In genomic region chr19:39125554-39126311, GRCh38 we compare ENCODE assay signal across 1 cellular context.
TF ChIP-seq lines count a peak whose summit lies in the region.

TSS of gene PAK4 (plus strand) at chr19:39125786. CDS start at chr19:39169554, 43,768 bp downstream.

TF ChIP-seq in HepG2, 621 proteins besides CTCF, POLR2A, EP300 and RAD21 (continued from another document and continues in another):
- TF ChIP-seq, protein P1, sequence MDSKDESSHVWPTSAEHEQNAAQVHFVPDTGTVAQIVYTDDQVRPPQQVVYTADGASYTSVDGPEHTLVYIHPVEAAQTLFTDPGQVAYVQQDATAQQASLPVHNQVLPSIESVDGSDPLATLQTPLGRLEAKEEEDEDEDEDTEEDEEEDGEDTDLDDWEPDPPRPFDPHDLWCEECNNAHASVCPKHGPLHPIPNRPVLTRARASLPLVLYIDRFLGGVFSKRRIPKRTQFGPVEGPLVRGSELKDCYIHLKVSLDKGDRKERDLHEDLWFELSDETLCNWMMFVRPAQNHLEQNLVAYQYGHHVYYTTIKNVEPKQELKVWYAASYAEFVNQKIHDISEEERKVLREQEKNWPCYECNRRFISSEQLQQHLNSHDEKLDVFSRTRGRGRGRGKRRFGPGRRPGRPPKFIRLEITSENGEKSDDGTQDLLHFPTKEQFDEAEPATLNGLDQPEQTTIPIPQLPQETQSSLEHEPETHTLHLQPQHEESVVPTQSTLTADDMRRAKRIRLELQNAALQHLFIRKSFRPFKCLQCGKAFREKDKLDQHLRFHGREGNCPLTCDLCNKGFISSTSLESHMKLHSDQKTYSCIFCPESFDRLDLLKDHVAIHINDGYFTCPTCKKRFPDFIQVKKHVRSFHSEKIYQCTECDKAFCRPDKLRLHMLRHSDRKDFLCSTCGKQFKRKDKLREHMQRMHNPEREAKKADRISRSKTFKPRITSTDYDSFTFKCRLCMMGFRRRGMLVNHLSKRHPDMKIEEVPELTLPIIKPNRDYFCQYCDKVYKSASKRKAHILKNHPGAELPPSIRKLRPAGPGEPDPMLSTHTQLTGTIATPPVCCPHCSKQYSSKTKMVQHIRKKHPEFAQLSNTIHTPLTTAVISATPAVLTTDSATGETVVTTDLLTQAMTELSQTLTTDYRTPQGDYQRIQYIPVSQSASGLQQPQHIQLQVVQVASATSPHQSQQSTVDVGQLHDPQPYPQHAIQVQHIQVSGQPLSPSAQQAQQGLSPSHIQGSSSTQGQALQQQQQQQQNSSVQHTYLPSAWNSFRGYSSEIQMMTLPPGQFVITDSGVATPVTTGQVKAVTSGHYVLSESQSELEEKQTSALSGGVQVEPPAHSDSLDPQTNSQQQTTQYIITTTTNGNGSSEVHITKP (CRISPR knock-in tag; IDR thresholded peaks at IDR 0.05; ENCODE audit: low read depth): no peak
- TF ChIP-seq SIN3B (IDR thresholded peaks at IDR 0.05; ENCODE audit: low read length) (peak; percentile 52; the same call in 1 of the 2 replicates), ZNF20 (CRISPR knock-in tag; IDR thresholded peaks at IDR 0.05) (no peak), MTF2 (CRISPR knock-in tag; IDR thresholded peaks at IDR 0.05; ENCODE audit: borderline replicate concordance) (no peak), CEBPB (IDR thresholded peaks at IDR 0.05; ENCODE audit: borderline replicate concordance, low read depth, low read length) (no peak), ZFAT (CRISPR knock-in tag; conservative IDR thresholded peaks at IDR 0.05) (0 out of 2 replicates have a peak, but pooled peaks have one; percentile 19), PAXIP1 (CRISPR knock-in tag; conservative IDR thresholded peaks at IDR 0.05) (peak; percentile 90), KDM5A (IDR thresholded peaks at IDR 0.05; ENCODE audit: borderline replicate concordance, low read length) (peak; percentile 82; the same call in 1 of the 2 replicates), AFF4 (CRISPR knock-in tag; IDR thresholded peaks at IDR 0.05) (no peak), ZNF207 (IDR thresholded peaks at IDR 0.05; ENCODE audit: borderline replicate concordance) (no peak), ZFP37 (CRISPR knock-in tag; IDR thresholded peaks at IDR 0.05; ENCODE audit: borderline replicate concordance) (peak; percentile 31; the same call in 1 of the 2 replicates), KLF15 (CRISPR knock-in tag; IDR thresholded peaks at IDR 0.05; ENCODE audit: borderline replicate concordance) (0 out of 2 replicates have a peak, but pooled peaks have one; percentile 38), RFX5 (IDR thresholded peaks at IDR 0.05; ENCODE audit: low read depth, low read length) (peak; percentile 71), ZIK1 (CRISPR knock-in tag; IDR thresholded peaks at IDR 0.05; ENCODE audit: borderline replicate concordance, low read depth) (no peak), ZNF839 (CRISPR knock-in tag; IDR thresholded peaks at IDR 0.05; ENCODE audit: borderline replicate concordance) (peak; percentile 89; the same call in 1 of the 2 replicates), FOXC1 (CRISPR knock-in tag; IDR thresholded peaks at IDR 0.05; ENCODE audit: borderline replicate concordance) (peak; percentile 92), GRHL1 (CRISPR knock-in tag; conservative IDR thresholded peaks at IDR 0.05) (no peak), ZNF607 (CRISPR knock-in tag; IDR thresholded peaks at IDR 0.05; ENCODE audit: borderline replicate concordance) (peak; percentile 93), ZNF234 (CRISPR knock-in tag; conservative IDR thresholded peaks at IDR 0.05) (0 out of 2 replicates have a peak, but pooled peaks have one; percentile 34), RARG (CRISPR knock-in tag; IDR thresholded peaks at IDR 0.05; ENCODE audit: low read depth) (no peak), GABPB1 (CRISPR knock-in tag; IDR thresholded peaks at IDR 0.05) (peak; percentile 88), MYNN (CRISPR knock-in tag; IDR thresholded peaks at IDR 0.05; ENCODE audit: low read depth) (no peak), HMGA1 (CRISPR knock-in tag; conservative IDR thresholded peaks at IDR 0.05) (no peak), DPF2 (CRISPR knock-in tag; IDR thresholded peaks at IDR 0.05; ENCODE audit: borderline replicate concordance, low read depth) (no peak), SATB2 (CRISPR knock-in tag; IDR thresholded peaks at IDR 0.05) (0 out of 2 replicates have a peak, but pooled peaks have one; percentile 31)
- TF ChIP-seq, protein P2, sequence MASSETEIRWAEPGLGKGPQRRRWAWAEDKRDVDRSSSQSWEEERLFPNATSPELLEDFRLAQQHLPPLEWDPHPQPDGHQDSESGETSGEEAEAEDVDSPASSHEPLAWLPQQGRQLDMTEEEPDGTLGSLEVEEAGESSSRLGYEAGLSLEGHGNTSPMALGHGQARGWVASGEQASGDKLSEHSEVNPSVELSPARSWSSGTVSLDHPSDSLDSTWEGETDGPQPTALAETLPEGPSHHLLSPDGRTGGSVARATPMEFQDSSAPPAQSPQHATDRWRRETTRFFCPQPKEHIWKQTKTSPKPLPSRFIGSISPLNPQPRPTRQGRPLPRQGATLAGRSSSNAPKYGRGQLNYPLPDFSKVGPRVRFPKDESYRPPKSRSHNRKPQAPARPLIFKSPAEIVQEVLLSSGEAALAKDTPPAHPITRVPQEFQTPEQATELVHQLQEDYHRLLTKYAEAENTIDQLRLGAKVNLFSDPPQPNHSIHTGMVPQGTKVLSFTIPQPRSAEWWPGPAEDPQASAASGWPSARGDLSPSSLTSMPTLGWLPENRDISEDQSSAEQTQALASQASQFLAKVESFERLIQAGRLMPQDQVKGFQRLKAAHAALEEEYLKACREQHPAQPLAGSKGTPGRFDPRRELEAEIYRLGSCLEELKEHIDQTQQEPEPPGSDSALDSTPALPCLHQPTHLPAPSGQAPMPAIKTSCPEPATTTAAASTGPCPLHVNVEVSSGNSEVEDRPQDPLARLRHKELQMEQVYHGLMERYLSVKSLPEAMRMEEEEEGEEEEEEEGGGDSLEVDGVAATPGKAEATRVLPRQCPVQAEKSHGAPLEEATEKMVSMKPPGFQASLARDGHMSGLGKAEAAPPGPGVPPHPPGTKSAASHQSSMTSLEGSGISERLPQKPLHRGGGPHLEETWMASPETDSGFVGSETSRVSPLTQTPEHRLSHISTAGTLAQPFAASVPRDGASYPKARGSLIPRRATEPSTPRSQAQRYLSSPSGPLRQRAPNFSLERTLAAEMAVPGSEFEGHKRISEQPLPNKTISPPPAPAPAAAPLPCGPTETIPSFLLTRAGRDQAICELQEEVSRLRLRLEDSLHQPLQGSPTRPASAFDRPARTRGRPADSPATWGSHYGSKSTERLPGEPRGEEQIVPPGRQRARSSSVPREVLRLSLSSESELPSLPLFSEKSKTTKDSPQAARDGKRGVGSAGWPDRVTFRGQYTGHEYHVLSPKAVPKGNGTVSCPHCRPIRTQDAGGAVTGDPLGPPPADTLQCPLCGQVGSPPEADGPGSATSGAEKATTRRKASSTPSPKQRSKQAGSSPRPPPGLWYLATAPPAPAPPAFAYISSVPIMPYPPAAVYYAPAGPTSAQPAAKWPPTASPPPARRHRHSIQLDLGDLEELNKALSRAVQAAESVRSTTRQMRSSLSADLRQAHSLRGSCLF (CRISPR knock-in tag; IDR thresholded peaks at IDR 0.05; ENCODE audit: borderline replicate concordance): no peak
- TF ChIP-seq, protein P3, sequence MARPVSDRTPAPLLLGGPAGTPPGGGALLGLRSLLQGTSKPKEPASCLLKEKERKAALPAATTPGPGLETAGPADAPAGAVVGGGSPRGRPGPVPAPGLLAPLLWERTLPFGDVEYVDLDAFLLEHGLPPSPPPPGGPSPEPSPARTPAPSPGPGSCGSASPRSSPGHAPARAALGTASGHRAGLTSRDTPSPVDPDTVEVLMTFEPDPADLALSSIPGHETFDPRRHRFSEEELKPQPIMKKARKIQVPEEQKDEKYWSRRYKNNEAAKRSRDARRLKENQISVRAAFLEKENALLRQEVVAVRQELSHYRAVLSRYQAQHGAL (CRISPR knock-in tag; IDR thresholded peaks at IDR 0.05; ENCODE audit: not compliant biosample characterization): peak; percentile 41
- TF ChIP-seq, protein P4, sequence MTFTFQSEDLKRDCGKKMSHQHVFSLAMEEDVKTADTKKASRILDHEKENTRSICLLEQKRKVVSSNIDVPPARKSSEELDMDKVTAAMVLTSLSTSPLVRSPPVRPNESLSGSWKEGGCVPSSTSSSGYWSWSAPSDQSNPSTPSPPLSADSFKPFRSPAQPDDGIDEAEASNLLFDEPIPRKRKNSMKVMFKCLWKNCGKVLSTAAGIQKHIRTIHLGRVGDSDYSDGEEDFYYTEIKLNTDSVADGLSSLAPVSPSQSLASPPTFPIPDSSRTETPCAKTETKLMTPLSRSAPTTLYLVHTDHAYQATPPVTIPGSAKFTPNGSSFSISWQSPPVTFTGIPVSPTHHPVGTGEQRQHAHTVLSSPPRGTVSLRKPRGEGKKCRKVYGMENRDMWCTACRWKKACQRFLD (CRISPR knock-in tag; IDR thresholded peaks at IDR 0.05; ENCODE audit: borderline replicate concordance): no peak
- TF ChIP-seq, protein P5, sequence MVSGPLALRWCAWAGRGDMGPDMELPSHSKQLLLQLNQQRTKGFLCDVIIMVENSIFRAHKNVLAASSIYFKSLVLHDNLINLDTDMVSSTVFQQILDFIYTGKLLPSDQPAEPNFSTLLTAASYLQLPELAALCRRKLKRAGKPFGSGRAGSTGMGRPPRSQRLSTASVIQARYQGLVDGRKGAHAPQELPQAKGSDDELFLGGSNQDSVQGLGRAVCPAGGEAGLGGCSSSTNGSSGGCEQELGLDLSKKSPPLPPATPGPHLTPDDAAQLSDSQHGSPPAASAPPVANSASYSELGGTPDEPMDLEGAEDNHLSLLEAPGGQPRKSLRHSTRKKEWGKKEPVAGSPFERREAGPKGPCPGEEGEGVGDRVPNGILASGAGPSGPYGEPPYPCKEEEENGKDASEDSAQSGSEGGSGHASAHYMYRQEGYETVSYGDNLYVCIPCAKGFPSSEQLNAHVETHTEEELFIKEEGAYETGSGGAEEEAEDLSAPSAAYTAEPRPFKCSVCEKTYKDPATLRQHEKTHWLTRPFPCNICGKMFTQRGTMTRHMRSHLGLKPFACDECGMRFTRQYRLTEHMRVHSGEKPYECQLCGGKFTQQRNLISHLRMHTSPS (CRISPR knock-in tag; IDR thresholded peaks at IDR 0.05; ENCODE audit: low read depth): no peak; the same call in 1 of the 2 replicates
- TF ChIP-seq, protein P6, sequence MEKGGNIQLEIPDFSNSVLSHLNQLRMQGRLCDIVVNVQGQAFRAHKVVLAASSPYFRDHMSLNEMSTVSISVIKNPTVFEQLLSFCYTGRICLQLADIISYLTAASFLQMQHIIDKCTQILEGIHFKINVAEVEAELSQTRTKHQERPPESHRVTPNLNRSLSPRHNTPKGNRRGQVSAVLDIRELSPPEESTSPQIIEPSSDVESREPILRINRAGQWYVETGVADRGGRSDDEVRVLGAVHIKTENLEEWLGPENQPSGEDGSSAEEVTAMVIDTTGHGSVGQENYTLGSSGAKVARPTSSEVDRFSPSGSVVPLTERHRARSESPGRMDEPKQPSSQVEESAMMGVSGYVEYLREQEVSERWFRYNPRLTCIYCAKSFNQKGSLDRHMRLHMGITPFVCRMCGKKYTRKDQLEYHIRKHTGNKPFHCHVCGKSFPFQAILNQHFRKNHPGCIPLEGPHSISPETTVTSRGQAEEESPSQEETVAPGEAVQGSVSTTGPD (CRISPR knock-in tag; IDR thresholded peaks at IDR 0.05): no peak
